In genomic region chr2:17069564-17069963, GRCh38 we compare ENCODE assay signal across 30 cellular contexts.
"Had no signal": no experiment of that assay in that cellular context is flagged by ENCODE, and none has a peak within 500 bp of the region (broad histone marks: within the 10 kb centered on the region; RNA-seq: fewer than 3 reads in every experiment).

No MANE protein-coding gene starts in this region.

- H3K36me3 ChIP-seq: adrenal gland, esophagus squamous epithelium had no signal

- H3K36me3 Mint-ChIP-seq: activated naive CD4-positive, alpha-beta T cell treated with anti-CD3 and anti-CD28 coated beads, Interleukin-2, amount 50 U/mL, for 24 hours; activated naive CD8-positive, alpha-beta T cell treated with anti-CD3 and anti-CD28 coated beads for 36 hours had no signal

- H3K27me3 ChIP-seq: adrenal gland, body of pancreas, esophagus squamous epithelium had no signal

- H3K27me3 Mint-ChIP-seq: activated CD8-positive, alpha-beta T cell treated with anti-CD3 and anti-CD28 coated beads for 36 hours; activated naive CD4-positive, alpha-beta T cell treated with anti-CD3 and anti-CD28 coated beads, Interleukin-2, amount 50 U/mL, for 24 hours; activated naive CD8-positive, alpha-beta T cell treated with anti-CD3 and anti-CD28 coated beads for 36 hours; activated naive CD8-positive, alpha-beta T cell treated with anti-CD3 and anti-CD28 coated beads, Interleukin-2, amount 50 U/mL, for 24 hours; effector memory CD8-positive, alpha-beta T cell had no signal

- H3K4me3 Mint-ChIP-seq: activated CD8-positive, alpha-beta T cell treated with anti-CD3 and anti-CD28 coated beads for 36 hours; activated naive CD4-positive, alpha-beta T cell treated with anti-CD3 and anti-CD28 coated beads for 36 hours; activated naive CD4-positive, alpha-beta T cell treated with anti-CD3 and anti-CD28 coated beads, Interleukin-2, amount 50 U/mL, for 24 hours; activated naive CD8-positive, alpha-beta T cell treated with anti-CD3 and anti-CD28 coated beads for 36 hours; activated naive CD8-positive, alpha-beta T cell treated with anti-CD3 and anti-CD28 coated beads, Interleukin-2, amount 50 U/mL, for 24 hours; activated T-cell treated with anti-CD3 and anti-CD28 coated beads, Interleukin-2, amount 50 U/mL, for 4 hours; effector memory CD8-positive, alpha-beta T cell; WTC11 had no signal

- H3K9me3 Mint-ChIP-seq: activated naive CD4-positive, alpha-beta T cell treated with anti-CD3 and anti-CD28 coated beads, Interleukin-2, amount 50 U/mL, for 24 hours had no signal

- H3K27ac ChIP-seq: adrenal gland, body of pancreas, epithelial cell of prostate, esophagus squamous epithelium, VCaP had no signal

- H3K4me1 Mint-ChIP-seq: activated naive CD4-positive, alpha-beta T cell treated with anti-CD3 and anti-CD28 coated beads, Interleukin-2, amount 50 U/mL, for 24 hours; activated naive CD8-positive, alpha-beta T cell treated with anti-CD3 and anti-CD28 coated beads for 36 hours; activated naive CD8-positive, alpha-beta T cell treated with anti-CD3 and anti-CD28 coated beads, Interleukin-2, amount 50 U/mL, for 24 hours had no signal

- DNase-seq: activated CD4-positive, alpha-beta T cell treated with anti-CD3 and anti-CD28 coated beads for 48 hours; activated CD4-positive, alpha-beta T cell treated with anti-CD3 and anti-CD28 coated beads, Interleukin-2, amount 50 U/mL, for 1 hour; activated CD4-positive, alpha-beta T cell treated with anti-CD3 and anti-CD28 coated beads, Interleukin-2, amount 50 U/mL, for 48 hours; activated CD8-positive, alpha-beta memory T cell treated with anti-CD3 and anti-CD28 coated beads for 24 hours; activated CD8-positive, alpha-beta T cell treated with anti-CD3 and anti-CD28 coated beads for 36 hours; activated effector memory CD4-positive, alpha-beta T cell treated with anti-CD3 and anti-CD28 coated beads, Interleukin-2, amount 50 U/mL, for 16 hours; activated naive CD4-positive, alpha-beta T cell treated with anti-CD3 and anti-CD28 coated beads for 36 hours; activated naive CD8-positive, alpha-beta T cell treated with anti-CD3 and anti-CD28 coated beads for 36 hours; activated naive CD8-positive, alpha-beta T cell treated with anti-CD3 and anti-CD28 coated beads, Interleukin-2, amount 50 U/mL, for 24 hours; activated T-cell treated with anti-CD3 and anti-CD28 coated beads, Interleukin-2, amount 50 U/mL, for 4 hours; adrenal gland; amygdala; aorta; body of pancreas; caudate nucleus; cortex of kidney; dermis blood vessel endothelial cell; effector CD4-positive, alpha-beta T cell; effector memory CD8-positive, alpha-beta T cell; esophagus squamous epithelium; head of caudate nucleus; T-helper 2 cell had no signal

- FAIRE-seq: colon, endothelial cell of umbilical vein, frontal cortex had no signal

- H3K4me3 ChIP-seq: adrenal gland, body of pancreas, esophagus squamous epithelium had no signal

- H3K9me3 ChIP-seq: adrenal gland, body of pancreas, esophagus squamous epithelium had no signal

- H3K27ac Mint-ChIP-seq: activated CD8-positive, alpha-beta T cell treated with anti-CD3 and anti-CD28 coated beads for 36 hours; activated naive CD4-positive, alpha-beta T cell treated with anti-CD3 and anti-CD28 coated beads for 36 hours; activated naive CD4-positive, alpha-beta T cell treated with anti-CD3 and anti-CD28 coated beads, Interleukin-2, amount 50 U/mL, for 24 hours; activated naive CD8-positive, alpha-beta T cell treated with anti-CD3 and anti-CD28 coated beads for 36 hours; activated naive CD8-positive, alpha-beta T cell treated with anti-CD3 and anti-CD28 coated beads, Interleukin-2, amount 50 U/mL, for 24 hours; activated T-helper 2 cell treated with anti-CD3 and anti-CD28 coated beads, Interferon-gamma antibody, Interleukin-2, Interleukin-4, amounts not matched to agents 10 μg/mL and 5 μg/mL and 100 μg/mL, durations not matched to agents 14 hours and 24 hours and 36 hours; effector memory CD8-positive, alpha-beta T cell; WTC11 had no signal

- H3K4me1 ChIP-seq: adrenal gland, body of pancreas, esophagus squamous epithelium had no signal
